ENCODE assay signal across 20 cellular contexts in genomic region chrX:307261-308111, GRCh38. TPM values are rescaled to one million over a fixed set of nuclear protein-coding genes. Genes with fewer than 3 reads are reported as not detected.
DNase-seq lines count a peak whose midpoint lies in the region; ATAC-seq and TF ChIP-seq lines count a peak whose summit lies in the region.
"Had no signal": no experiment of that assay in that cellular context is flagged by ENCODE, and none has a peak within 500 bp of the region (broad histone marks: within the 10 kb centered on the region; RNA-seq: fewer than 3 reads in every experiment).

No MANE protein-coding gene starts in this region.

- peaks cover 41% of the 10 kb centered on the region for H4K20me1 ChIP-seq in DND-41 (ENCODE audit: insufficient read depth, low read length)

- no peaks in the 10 kb centered on the region for H3K27me3 ChIP-seq in DND-41 (ENCODE audit: insufficient read depth, low read length, poor library complexity)
- no peaks in the 10 kb centered on the region for H3K27me3 ChIP-seq in H7 (ENCODE audit: control insufficient read depth, insufficient read depth, low read length)
- H3K27me3 ChIP-seq: body of pancreas had no signal

- ATAC-seq in DND-41 (ENCODE audit: insufficient read depth, low read depth) = no peak
- ATAC-seq in esophagus mucosa = peak; percentile 22
- no peak for ATAC-seq in HG03108 (IDR thresholded peaks at IDR 0.05; ENCODE audit: unreplicated experiment)
- no peak for ATAC-seq in GM19455 (IDR thresholded peaks at IDR 0.05; ENCODE audit: unreplicated experiment)
- ATAC-seq: body of pancreas; right cardiac atrium; stimulated activated effector memory CD8-positive, alpha-beta T cell treated with anti-CD3 and anti-CD28 coated beads, Interleukin-12 subunit alpha, Interleukin-12 subunit beta, amount 100 ng/mL, for 72 hours had no signal

- no peaks in the 10 kb centered on the region for H3K4me1 ChIP-seq in DND-41 (ENCODE audit: insufficient read depth, low read length)
- H3K4me1 ChIP-seq: body of pancreas had no signal

- no peak overlapping the region for H3K9ac ChIP-seq in DND-41 (ENCODE audit: low read depth, low read length)

- DNase-seq in DND-41 (no peak), H7 (peak; percentile 59), posterior vena cava (ENCODE audit: low spot score) (peak; percentile 81), cerebellar nuclear complex (lab: John Stamatoyannopoulos, UW) (no peak), glomerular visceral epithelial cell (ENCODE audit: extremely low spot score) (no peak)
- DNase-seq: activated B cell treated with CpG ODN at 0.5 μM for 24 hours; CD4-positive, CD25-positive, alpha-beta regulatory T cell; DMS153; NCI-H1417; NCI-H2107; NK-92 treated with Interleukin-12 subunit alpha and Interleukin-12 subunit beta, amount 100 ng/mL, for 24 hours; nucleus accumbens; T-helper 9 cell had no signal

- H3K36me3 ChIP-seq in DND-41 (ENCODE audit: insufficient read depth, low read length) = peaks cover 73% of the 10 kb centered on the region
- peaks cover 22% of the 10 kb centered on the region for H3K36me3 ChIP-seq in H7 (replicated peaks; ENCODE audit: control insufficient read depth, insufficient read depth, low read length)

- H3K4me3 ChIP-seq in DND-41 (ENCODE audit: low read depth in 1 of 2, low read length in 2 of 2) = no peak overlapping the region
- no peak overlapping the region for H3K4me3 ChIP-seq in H7 (ENCODE audit: insufficient read depth, low read depth, low read length)
- H3K4me3 ChIP-seq: body of pancreas, coronary artery had no signal

- TF ChIP-seq CTCF in DND-41 (IDR thresholded peaks at IDR 0.05; ENCODE audit: borderline replicate concordance, extremely low read depth, low read length, poor library complexity, severe bottlenecking) = peak; percentile 19

- H3K79me2 ChIP-seq in DND-41 (ENCODE audit: insufficient read depth, low read length) = no peaks in the 10 kb centered on the region

- no peak overlapping the region for H3K4me2 ChIP-seq in DND-41 (ENCODE audit: insufficient read depth, low read length)

- H3K27ac ChIP-seq in DND-41 (ENCODE audit: low read length) = no peak overlapping the region
- H3K27ac ChIP-seq: body of pancreas, coronary artery had no signal

- no peak overlapping the region for H2AFZ ChIP-seq in DND-41 (ENCODE audit: low read depth, low read length)

- intact Hi-C loops in posterior vena cava (cut with DNase I) = no loop called here

- H3K9me3 ChIP-seq in DND-41 (ENCODE audit: insufficient read depth, low read length, severe bottlenecking) = no peaks in the 10 kb centered on the region
- H3K9me3 ChIP-seq: body of pancreas had no signal

RNA-seq across cellular contexts. Expression of gene GTPBP6, which starts 11.1 kb away (rescaled TPM):
- 38.4 and 48.9 TPM in 2 replicates for total RNA-seq in H7 (2014; rRNA removed; shearing (Covaris generic))
- 35.3 TPM for total RNA-seq in esophagus mucosa
- total RNA-seq in posterior vena cava = 10 to 100 TPM; 31.1 to 34.9 TPM

RNA-seq across cellular contexts. Expression of gene PLCXD1, which starts 26.3 kb away (rescaled TPM):
- total RNA-seq in H7 (2014; rRNA removed; shearing (Covaris generic)) = 86.3 and 92.0 TPM in 2 replicates
- total RNA-seq in esophagus mucosa = 17.8 TPM
- total RNA-seq in posterior vena cava = 1 to 10 TPM; 3.1 to 5.6 TPM

Comparison
In these comparisons a context has a peak if more than half of its experiments do, and no peak if none do; other contexts are left out.
1. DNase-seq: peak in H7 (single experiment) and posterior vena cava (single experiment); none in DND-41 (single experiment), cerebellar nuclear complex (0 of 2) and glomerular visceral epithelial cell (single experiment).